In the genomic region with DNA sequence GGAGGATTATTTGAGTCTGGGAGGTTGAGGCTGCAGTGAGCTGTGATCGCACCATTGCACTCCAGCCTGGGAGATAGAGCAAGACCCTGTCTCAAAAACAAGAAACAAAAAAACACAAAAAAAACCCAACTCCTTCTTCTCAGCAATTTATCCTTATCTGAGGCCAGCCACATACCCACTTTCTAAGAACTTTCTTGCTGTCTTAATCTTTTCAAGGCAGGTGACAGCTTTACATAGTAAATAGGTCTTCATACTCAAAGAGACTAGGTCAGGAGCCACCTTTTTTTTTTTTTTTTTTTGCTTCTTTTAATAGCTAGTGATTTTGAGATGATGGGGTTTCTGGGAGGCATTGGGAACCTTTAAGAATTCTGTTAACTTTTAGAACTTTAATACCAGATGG, we compare ENCODE assay signal across 15 cellular contexts. TPM values are rescaled to one million over a fixed set of nuclear protein-coding genes. Genes with fewer than 3 reads are reported as not detected.
A peak's percentile ranks its signal among the peaks of the same experiment; 100 is the strongest.
DNase-seq lines count a peak whose midpoint lies in the region; ATAC-seq and TF ChIP-seq lines count a peak whose summit lies in the region.
"Had no signal": no experiment of that assay in that cellular context is flagged by ENCODE, and none has a peak within 500 bp of the region (broad histone marks: within the 10 kb centered on the region; RNA-seq: fewer than 3 reads in every experiment).

No MANE protein-coding gene starts in this region.

- H3K9me3 Mint-ChIP-seq in chondrocyte (ENCODE audit: low read depth) = no peaks in the 10 kb centered on the region
- H3K9me3 Mint-ChIP-seq in progenitor cell of endocrine pancreas (ENCODE audit: low read depth) = no peaks in the 10 kb centered on the region
- H3K9me3 Mint-ChIP-seq: CD8-positive, alpha-beta T cell had no signal

- DNase-seq in OCI-M1 (lab: John Stamatoyannopoulos, UW) (peak; percentile 11), chondrocyte (ENCODE audit: low spot score) (no peak), progenitor cell of endocrine pancreas (ENCODE audit: low spot score, unreplicated experiment) (no peak), NCI-H69 (lab: John Stamatoyannopoulos, UW) (no peak), hypothalamus (lab: John Stamatoyannopoulos, UW) (no peak)
- DNase-seq: Caco-2; CD4-positive, CD25-positive, alpha-beta regulatory T cell; CD8-positive, alpha-beta T cell; DMS153; DND-41; GOT3; HCEC 1CT had no signal

- H3K27ac Mint-ChIP-seq in chondrocyte (ENCODE audit: unreplicated experiment) = peak overlapping the region; percentile 8
- H3K27ac Mint-ChIP-seq in progenitor cell of endocrine pancreas = peak overlapping the region; percentile 16
- H3K27ac Mint-ChIP-seq: B cell; CD4-positive, CD25-positive, alpha-beta regulatory T cell had no signal

- H3K4me1 Mint-ChIP-seq in chondrocyte (ENCODE audit: low read depth) (peaks cover 6% of the 10 kb centered on the region), progenitor cell of endocrine pancreas (ENCODE audit: low read depth) (peaks cover 6% of the 10 kb centered on the region)

- H3K4me3 Mint-ChIP-seq in chondrocyte (ENCODE audit: unreplicated experiment) = no peak overlapping the region
- H3K4me3 Mint-ChIP-seq in progenitor cell of endocrine pancreas (ENCODE audit: low read depth) = no peak overlapping the region
- H3K4me3 Mint-ChIP-seq: B cell; CD4-positive, CD25-positive, alpha-beta regulatory T cell; CD8-positive, alpha-beta T cell had no signal

- peaks cover 35% of the 10 kb centered on the region for H3K36me3 Mint-ChIP-seq in chondrocyte (ENCODE audit: low read depth)
- peaks cover 17% of the 10 kb centered on the region for H3K36me3 Mint-ChIP-seq in progenitor cell of endocrine pancreas (ENCODE audit: insufficient read depth)

- TF ChIP-seq CTCF in chondrocyte (IDR thresholded peaks at IDR 0.05) = no peak
- TF ChIP-seq CTCF in progenitor cell of endocrine pancreas (IDR thresholded peaks at IDR 0.05; ENCODE audit: unreplicated experiment) = no peak

- no peak for ATAC-seq in GM21619 (IDR thresholded peaks at IDR 0.05; ENCODE audit: unreplicated experiment)
- ATAC-seq: CD8-positive, alpha-beta T cell had no signal

- H3K27me3 Mint-ChIP-seq in chondrocyte (ENCODE audit: low read depth) (no peaks in the 10 kb centered on the region), progenitor cell of endocrine pancreas (no peaks in the 10 kb centered on the region)
- H3K27me3 Mint-ChIP-seq: B cell; CD4-positive, CD25-positive, alpha-beta regulatory T cell had no signal

RNA-seq across cellular contexts. Expression of gene ZCCHC13, which starts 26.1 kb away (rescaled TPM):
- total RNA-seq in chondrocyte (not detected in 3 replicates), progenitor cell of endocrine pancreas (not detected in 2 replicates)
- total RNA-seq: A172; B cell; Caco-2; CD4-positive, CD25-positive, alpha-beta regulatory T cell; CD8-positive, alpha-beta T cell had no signal
